ENCODE assay signal across 1 cellular context in the genomic region with DNA sequence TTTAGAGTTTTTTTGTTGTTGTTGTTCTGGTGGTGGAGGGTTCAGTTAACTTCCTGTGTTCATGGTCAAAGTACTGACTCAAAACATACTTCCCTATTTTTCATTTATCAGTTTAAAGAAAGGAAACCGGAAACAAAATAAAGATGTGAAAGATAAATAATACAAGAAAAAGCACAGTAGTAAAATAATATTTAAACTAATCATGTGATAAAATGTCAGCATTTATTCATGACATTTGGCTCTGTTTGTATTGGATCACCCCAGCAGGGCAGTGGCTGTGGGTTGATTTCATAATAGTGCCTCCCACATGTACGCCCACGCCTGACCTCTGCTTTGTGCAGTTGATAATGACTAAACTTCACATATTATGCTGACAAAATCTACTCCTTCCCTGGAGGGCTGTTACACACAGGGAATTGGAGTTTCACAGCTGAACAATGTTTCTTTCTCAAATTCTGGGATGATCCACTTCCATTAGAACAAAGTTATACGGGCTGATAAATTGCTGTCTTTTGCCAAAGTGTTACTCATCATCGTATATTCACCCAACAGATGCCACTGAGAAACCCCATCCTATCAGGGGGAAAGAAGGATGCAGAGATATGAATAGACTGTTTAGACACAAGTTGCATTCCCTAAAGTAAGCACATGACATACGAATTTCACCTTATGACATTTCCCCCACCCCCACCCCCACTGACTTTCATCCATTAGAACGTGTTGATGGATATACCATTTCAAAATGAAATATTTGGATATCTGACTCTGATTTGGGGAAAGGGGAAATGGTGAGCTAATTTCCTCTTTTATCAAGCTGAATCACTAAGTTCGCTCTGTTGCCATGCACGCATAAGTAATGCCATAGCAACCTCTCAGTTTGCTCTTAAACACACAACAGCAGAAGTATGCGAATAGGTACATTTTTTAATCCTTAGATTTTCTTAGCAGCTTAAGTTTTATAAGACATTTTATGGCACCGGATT.
TF ChIP-seq lines count a peak whose summit lies in the region.

No MANE protein-coding gene starts in this region.

TF ChIP-seq in liver, 16 proteins besides CTCF, POLR2A, EP300 and RAD21 (continued from another document):
- TF ChIP-seq ZBTB33 (IDR thresholded peaks at IDR 0.05), result peak; percentile 62
- peak; percentile 45 for TF ChIP-seq MAX (IDR thresholded peaks at IDR 0.05)
- no peak for TF ChIP-seq FOXA1 (IDR thresholded peaks at IDR 0.05)
- TF ChIP-seq FOXA2 (IDR thresholded peaks at IDR 0.05), result no peak
- TF ChIP-seq NR2F2 (IDR thresholded peaks at IDR 0.05), result peak; percentile 67
- no peak for TF ChIP-seq TAF1 (conservative IDR thresholded peaks at IDR 0.05)
- TF ChIP-seq REST (IDR thresholded peaks at IDR 0.05), result peak; percentile 45
- peak; percentile 99 to 100 for TF ChIP-seq EGR1 (IDR thresholded peaks at IDR 0.05; ENCODE audit: low read depth in 2 of 2)
- TF ChIP-seq YY1 (IDR thresholded peaks at IDR 0.05), result peak; percentile 47
- peak; percentile 42 to 73 for TF ChIP-seq HNF4A (conservative IDR thresholded peaks at IDR 0.05)
- TF ChIP-seq ATF3 (IDR thresholded peaks at IDR 0.05), result no peak
- no peak for TF ChIP-seq GABPA (IDR thresholded peaks at IDR 0.05 in 1 of 2, conservative IDR thresholded peaks at IDR 0.05 in 1 of 2)
- TF ChIP-seq RXRA (IDR thresholded peaks at IDR 0.05), result peak; percentile 51 to 75
- TF ChIP-seq SP1 (IDR thresholded peaks at IDR 0.05), result peak; percentile 77
